In genomic region chr4:123833156-123833555, GRCh38 we compare ENCODE assay signal across 15 cellular contexts.
DNase-seq lines count a peak whose midpoint lies in the region; ATAC-seq and TF ChIP-seq lines count a peak whose summit lies in the region.
"Had no signal": no experiment of that assay in that cellular context is flagged by ENCODE, and none has a peak within 500 bp of the region (broad histone marks: within the 10 kb centered on the region; RNA-seq: fewer than 3 reads in every experiment).

No MANE protein-coding gene starts in this region.

- peak overlapping the region; percentile 96 for H3K27ac ChIP-seq in brain microvascular endothelial cell
- peak overlapping the region in 7 of 8 donors; percentile 24 to 65 (median 47) for H3K27ac ChIP-seq in spleen

- H3K4me1 ChIP-seq in spleen: no peaks in the 10 kb centered on the region

- peak overlapping the region; percentile 42 for H3K4me3 Mint-ChIP-seq in HFFc6
- H3K4me3 Mint-ChIP-seq in activated CD4-positive, alpha-beta T cell treated with anti-CD3 and anti-CD28 coated beads, Interleukin-2, amount 10 ng/mL, durations not matched to agents 24 days and 14 days: no peak overlapping the region
- H3K4me3 Mint-ChIP-seq: activated naive CD8-positive, alpha-beta T cell treated with anti-CD3 and anti-CD28 coated beads, Interleukin-2, amount 10 ng/mL, durations not matched to agents 7 days and 5 days; CD4-positive, CD25-positive, alpha-beta regulatory T cell; stimulated activated naive CD8-positive, alpha-beta T cell treated with anti-CD3 and anti-CD28 coated beads, Interleukin-15, Interleukin-2, amounts not matched to agents 100 ng/mL and 50 ng/mL, for 24 hours had no signal

- 73 to 85% (median 76%) methylated on average over 2 of the region's 2 CpGs for WGBS in spleen, 5 donors

- H3K4me3 ChIP-seq in brain microvascular endothelial cell (ENCODE audit: low read depth, low read length): no peak overlapping the region
- no peak overlapping the region for H3K4me3 ChIP-seq in spleen

- ATAC-seq in HG03457 (IDR thresholded peaks at IDR 0.05; ENCODE audit: unreplicated experiment): no peak

- TF ChIP-seq POLR2A in spleen (IDR thresholded peaks at IDR 0.05): no peak

- H3K36me3 ChIP-seq in brain microvascular endothelial cell (replicated peaks) (no peaks in the 10 kb centered on the region), spleen (no peaks in the 10 kb centered on the region)

- peaks cover 22% of the 10 kb centered on the region for H3K36me3 Mint-ChIP-seq in HFFc6 (ENCODE audit: low read depth)
- no peaks in the 10 kb centered on the region for H3K36me3 Mint-ChIP-seq in activated CD4-positive, alpha-beta T cell treated with anti-CD3 and anti-CD28 coated beads, Interleukin-2, amount 10 ng/mL, durations not matched to agents 24 days and 14 days (ENCODE audit: low read depth)
- H3K36me3 Mint-ChIP-seq: activated naive CD8-positive, alpha-beta T cell treated with anti-CD3 and anti-CD28 coated beads, Interleukin-2, amount 10 ng/mL, durations not matched to agents 7 days and 5 days; CD4-positive, CD25-positive, alpha-beta regulatory T cell had no signal

- peaks cover 13% of the 10 kb centered on the region; the same call in 1 of the 2 replicates for H3K9me3 Mint-ChIP-seq in HFFc6
- H3K9me3 Mint-ChIP-seq in activated CD4-positive, alpha-beta T cell treated with anti-CD3 and anti-CD28 coated beads, Interleukin-2, amount 10 ng/mL, durations not matched to agents 24 days and 14 days: no peaks in the 10 kb centered on the region
- H3K9me3 Mint-ChIP-seq: activated naive CD8-positive, alpha-beta T cell treated with anti-CD3 and anti-CD28 coated beads, Interleukin-2, amount 10 ng/mL, durations not matched to agents 7 days and 5 days; stimulated activated naive CD8-positive, alpha-beta T cell treated with anti-CD3 and anti-CD28 coated beads, Interleukin-15, Interleukin-2, amounts not matched to agents 100 ng/mL and 50 ng/mL, for 24 hours had no signal

- in situ Hi-C loops in brain microvascular endothelial cell (cut with HindIII; ENCODE audit: low pct_ligation_motif_present, low sequenced_read_pairs): no loop called here

- no peaks in the 10 kb centered on the region for H3K27me3 ChIP-seq in brain microvascular endothelial cell (replicated peaks)
- no peaks in the 10 kb centered on the region for H3K27me3 ChIP-seq in spleen (replicated peaks in 1 of 7)

- H3K27me3 Mint-ChIP-seq in HFFc6 (ENCODE audit: insufficient read depth): no peaks in the 10 kb centered on the region
- H3K27me3 Mint-ChIP-seq in activated CD4-positive, alpha-beta T cell treated with anti-CD3 and anti-CD28 coated beads, Interleukin-2, amount 10 ng/mL, durations not matched to agents 24 days and 14 days: peaks cover 3% of the 10 kb centered on the region
- H3K27me3 Mint-ChIP-seq: activated naive CD8-positive, alpha-beta T cell treated with anti-CD3 and anti-CD28 coated beads, Interleukin-2, amount 10 ng/mL, durations not matched to agents 7 days and 5 days; CD4-positive, CD25-positive, alpha-beta regulatory T cell had no signal

- H3K27ac Mint-ChIP-seq in HFFc6: peak overlapping the region; percentile 90
- no peak overlapping the region for H3K27ac Mint-ChIP-seq in activated CD4-positive, alpha-beta T cell treated with anti-CD3 and anti-CD28 coated beads, Interleukin-2, amount 10 ng/mL, durations not matched to agents 24 days and 14 days
- H3K27ac Mint-ChIP-seq: activated naive CD8-positive, alpha-beta T cell treated with anti-CD3 and anti-CD28 coated beads, Interleukin-2, amount 10 ng/mL, durations not matched to agents 7 days and 5 days; CD4-positive, CD25-positive, alpha-beta regulatory T cell; stimulated activated naive CD8-positive, alpha-beta T cell treated with anti-CD3 and anti-CD28 coated beads, Interleukin-15, Interleukin-2, amounts not matched to agents 100 ng/mL and 50 ng/mL, for 24 hours had no signal

- peaks cover 83% of the 10 kb centered on the region for H3K4me1 Mint-ChIP-seq in HFFc6 (ENCODE audit: low read depth)
- no peaks in the 10 kb centered on the region for H3K4me1 Mint-ChIP-seq in activated CD4-positive, alpha-beta T cell treated with anti-CD3 and anti-CD28 coated beads, Interleukin-2, amount 10 ng/mL, durations not matched to agents 24 days and 14 days
- H3K4me1 Mint-ChIP-seq: activated naive CD8-positive, alpha-beta T cell treated with anti-CD3 and anti-CD28 coated beads, Interleukin-2, amount 10 ng/mL, durations not matched to agents 7 days and 5 days; CD4-positive, CD25-positive, alpha-beta regulatory T cell had no signal

- DNase-seq in HFFc6 (peak; percentile 74), brain microvascular endothelial cell (no peak), kidney glomerular epithelial cell (lab: John Stamatoyannopoulos, UW) (peak; percentile 68), spleen (no peak), NCI-H446 treated with DMSO at 0.1 percent for 48 hours (lab: John Stamatoyannopoulos, UW) (no peak), NCI-H1048 (lab: John Stamatoyannopoulos, UW) (no peak)
- DNase-seq in activated CD4-positive, alpha-beta T cell treated with anti-CD3 and anti-CD28 coated beads, Interleukin-2, amount 10 ng/mL, durations not matched to agents 24 days and 14 days: no peak
- DNase-seq: activated naive CD8-positive, alpha-beta T cell treated with anti-CD3 and anti-CD28 coated beads, Interleukin-2, amount 10 ng/mL, durations not matched to agents 7 days and 5 days; CD4-positive, CD25-positive, alpha-beta regulatory T cell; head of caudate nucleus; NCI-H1417 treated with DMSO at 0.1 percent for 48 hours; NCI-H510A; stimulated activated CD4-positive, alpha-beta T cell treated with anti-CD3 and anti-CD28 coated beads, Interleukin-4, amount 100 ng/mL, for 4 hours had no signal

- TF ChIP-seq CTCF in HFFc6 (IDR thresholded peaks at IDR 0.05) (no peak), brain microvascular endothelial cell (IDR thresholded peaks at IDR 0.05; ENCODE audit: low read depth, low read length, missing control alignments) (no peak), spleen (IDR thresholded peaks at IDR 0.05 in 8 of 11, conservative IDR thresholded peaks at IDR 0.05 in 3 of 11) (no peak)

- no peaks in the 10 kb centered on the region for H3K9me3 ChIP-seq in spleen

- intact Hi-C loops in spleen (cut with DNase I; ENCODE audit: low total_unique reads): no loop called here
- intact Hi-C loops in activated CD4-positive, alpha-beta T cell treated with anti-CD3 and anti-CD28 coated beads, Interleukin-2, amount 10 ng/mL, durations not matched to agents 24 days and 14 days (cut with micrococcal nuclease): no loop called here

Comparison
In these comparisons a context has a peak if more than half of its experiments do, and no peak if none do; other contexts are left out.
1. DNase-seq: peak in HFFc6 (single experiment) and kidney glomerular epithelial cell (single experiment); none in brain microvascular endothelial cell (single experiment), spleen (single experiment), NCI-H446 treated with DMSO at 0.1 percent for 48 hours (single experiment), activated CD4-positive, alpha-beta T cell treated with anti-CD3 and anti-CD28 coated beads, Interleukin-2, amount 10 ng/mL, durations not matched to agents 24 days and 14 days (single experiment) and NCI-H1048 (single experiment).